Comparison of ENCODE assay signal across 1 cellular context in the genomic region with DNA sequence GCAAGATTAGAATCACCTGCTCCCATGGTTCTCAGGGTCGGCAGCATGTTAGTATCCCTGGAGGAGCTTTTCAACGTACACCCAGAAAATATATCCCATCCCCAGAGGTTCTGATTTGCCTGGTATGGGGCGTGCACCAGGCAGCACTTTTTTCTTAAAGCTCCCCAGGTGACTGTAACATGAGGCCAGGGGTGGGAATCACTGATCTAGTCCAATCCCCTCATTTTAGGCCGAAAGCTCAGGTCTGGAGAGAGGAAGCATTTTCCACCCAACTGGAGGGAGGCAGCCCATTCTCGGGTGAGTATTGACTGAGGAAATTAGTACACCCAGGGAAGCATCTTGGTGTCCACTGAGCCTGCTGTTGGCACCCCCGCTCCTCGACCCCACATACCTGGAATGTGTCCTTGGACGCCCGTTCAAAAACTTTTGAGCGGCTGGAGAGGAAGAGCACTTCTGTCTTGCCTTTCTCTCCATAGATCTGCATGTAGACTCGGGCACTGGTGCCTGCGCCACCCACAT.
TF ChIP-seq lines count a peak whose summit lies in the region.

No MANE protein-coding gene starts in this region.

TF ChIP-seq in GM23338, 12 proteins besides CTCF, POLR2A, EP300 and RAD21 (continued from another document):
- TF ChIP-seq, protein P1, sequence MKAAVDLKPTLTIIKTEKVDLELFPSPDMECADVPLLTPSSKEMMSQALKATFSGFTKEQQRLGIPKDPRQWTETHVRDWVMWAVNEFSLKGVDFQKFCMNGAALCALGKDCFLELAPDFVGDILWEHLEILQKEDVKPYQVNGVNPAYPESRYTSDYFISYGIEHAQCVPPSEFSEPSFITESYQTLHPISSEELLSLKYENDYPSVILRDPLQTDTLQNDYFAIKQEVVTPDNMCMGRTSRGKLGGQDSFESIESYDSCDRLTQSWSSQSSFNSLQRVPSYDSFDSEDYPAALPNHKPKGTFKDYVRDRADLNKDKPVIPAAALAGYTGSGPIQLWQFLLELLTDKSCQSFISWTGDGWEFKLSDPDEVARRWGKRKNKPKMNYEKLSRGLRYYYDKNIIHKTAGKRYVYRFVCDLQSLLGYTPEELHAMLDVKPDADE (IDR thresholded peaks at IDR 0.05) = no peak
- no peak for TF ChIP-seq STAT1 (IDR thresholded peaks at IDR 0.05; ENCODE audit: unreplicated experiment)
- no peak for TF ChIP-seq EZH2 (IDR thresholded peaks at IDR 0.05; ENCODE audit: low read depth, unreplicated experiment)
- TF ChIP-seq, protein P2, sequence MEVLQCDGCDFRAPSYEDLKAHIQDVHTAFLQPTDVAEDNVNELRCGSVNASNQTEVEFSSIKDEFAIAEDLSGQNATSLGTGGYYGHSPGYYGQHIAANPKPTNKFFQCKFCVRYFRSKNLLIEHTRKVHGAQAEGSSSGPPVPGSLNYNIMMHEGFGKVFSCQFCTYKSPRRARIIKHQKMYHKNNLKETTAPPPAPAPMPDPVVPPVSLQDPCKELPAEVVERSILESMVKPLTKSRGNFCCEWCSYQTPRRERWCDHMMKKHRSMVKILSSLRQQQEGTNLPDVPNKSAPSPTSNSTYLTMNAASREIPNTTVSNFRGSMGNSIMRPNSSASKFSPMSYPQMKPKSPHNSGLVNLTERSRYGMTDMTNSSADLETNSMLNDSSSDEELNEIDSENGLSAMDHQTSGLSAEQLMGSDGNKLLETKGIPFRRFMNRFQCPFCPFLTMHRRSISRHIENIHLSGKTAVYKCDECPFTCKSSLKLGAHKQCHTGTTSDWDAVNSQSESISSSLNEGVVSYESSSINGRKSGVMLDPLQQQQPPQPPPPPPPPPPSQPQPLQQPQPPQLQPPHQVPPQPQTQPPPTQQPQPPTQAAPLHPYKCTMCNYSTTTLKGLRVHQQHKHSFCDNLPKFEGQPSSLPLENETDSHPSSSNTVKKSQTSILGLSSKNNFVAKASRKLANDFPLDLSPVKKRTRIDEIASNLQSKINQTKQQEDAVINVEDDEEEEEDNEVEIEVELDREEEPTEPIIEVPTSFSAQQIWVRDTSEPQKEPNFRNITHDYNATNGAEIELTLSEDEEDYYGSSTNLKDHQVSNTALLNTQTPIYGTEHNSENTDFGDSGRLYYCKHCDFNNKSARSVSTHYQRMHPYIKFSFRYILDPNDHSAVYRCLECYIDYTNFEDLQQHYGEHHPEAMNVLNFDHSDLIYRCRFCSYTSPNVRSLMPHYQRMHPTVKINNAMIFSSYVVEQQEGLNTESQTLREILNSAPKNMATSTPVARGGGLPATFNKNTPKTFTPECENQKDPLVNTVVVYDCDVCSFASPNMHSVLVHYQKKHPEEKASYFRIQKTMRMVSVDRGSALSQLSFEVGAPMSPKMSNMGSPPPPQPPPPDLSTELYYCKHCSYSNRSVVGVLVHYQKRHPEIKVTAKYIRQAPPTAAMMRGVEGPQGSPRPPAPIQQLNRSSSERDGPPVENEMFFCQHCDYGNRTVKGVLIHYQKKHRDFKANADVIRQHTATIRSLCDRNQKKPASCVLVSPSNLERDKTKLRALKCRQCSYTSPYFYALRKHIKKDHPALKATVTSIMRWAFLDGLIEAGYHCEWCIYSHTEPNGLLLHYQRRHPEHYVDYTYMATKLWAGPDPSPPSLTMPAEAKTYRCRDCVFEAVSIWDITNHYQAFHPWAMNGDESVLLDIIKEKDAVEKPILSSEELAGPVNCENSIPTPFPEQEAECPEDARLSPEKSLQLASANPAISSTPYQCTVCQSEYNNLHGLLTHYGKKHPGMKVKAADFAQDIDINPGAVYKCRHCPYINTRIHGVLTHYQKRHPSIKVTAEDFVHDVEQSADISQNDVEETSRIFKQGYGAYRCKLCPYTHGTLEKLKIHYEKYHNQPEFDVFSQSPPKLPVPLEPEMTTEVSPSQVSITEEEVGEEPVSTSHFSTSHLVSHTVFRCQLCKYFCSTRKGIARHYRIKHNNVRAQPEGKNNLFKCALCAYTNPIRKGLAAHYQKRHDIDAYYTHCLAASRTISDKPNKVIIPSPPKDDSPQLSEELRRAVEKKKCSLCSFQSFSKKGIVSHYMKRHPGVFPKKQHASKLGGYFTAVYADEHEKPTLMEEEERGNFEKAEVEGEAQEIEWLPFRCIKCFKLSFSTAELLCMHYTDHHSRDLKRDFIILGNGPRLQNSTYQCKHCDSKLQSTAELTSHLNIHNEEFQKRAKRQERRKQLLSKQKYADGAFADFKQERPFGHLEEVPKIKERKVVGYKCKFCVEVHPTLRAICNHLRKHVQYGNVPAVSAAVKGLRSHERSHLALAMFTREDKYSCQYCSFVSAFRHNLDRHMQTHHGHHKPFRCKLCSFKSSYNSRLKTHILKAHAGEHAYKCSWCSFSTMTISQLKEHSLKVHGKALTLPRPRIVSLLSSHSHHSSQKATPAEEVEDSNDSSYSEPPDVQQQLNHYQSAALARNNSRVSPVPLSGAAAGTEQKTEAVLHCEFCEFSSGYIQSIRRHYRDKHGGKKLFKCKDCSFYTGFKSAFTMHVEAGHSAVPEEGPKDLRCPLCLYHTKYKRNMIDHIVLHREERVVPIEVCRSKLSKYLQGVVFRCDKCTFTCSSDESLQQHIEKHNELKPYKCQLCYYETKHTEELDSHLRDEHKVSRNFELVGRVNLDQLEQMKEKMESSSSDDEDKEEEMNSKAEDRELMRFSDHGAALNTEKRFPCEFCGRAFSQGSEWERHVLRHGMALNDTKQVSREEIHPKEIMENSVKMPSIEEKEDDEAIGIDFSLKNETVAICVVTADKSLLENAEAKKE (CRISPR knock-in tag; IDR thresholded peaks at IDR 0.05) = no peak
- TF ChIP-seq NANOG (IDR thresholded peaks at IDR 0.05; ENCODE audit: borderline replicate concordance) = no peak
